Comparison of ENCODE assay signal across 1 cellular context in genomic region chr18:48813833-48814489, GRCh38.
TF ChIP-seq lines count a peak whose summit lies in the region.

No MANE protein-coding gene starts in this region.

TF ChIP-seq in GM12878, 131 proteins besides CTCF, POLR2A, EP300 and RAD21 (continued from another document):
- TF ChIP-seq, protein P1, sequence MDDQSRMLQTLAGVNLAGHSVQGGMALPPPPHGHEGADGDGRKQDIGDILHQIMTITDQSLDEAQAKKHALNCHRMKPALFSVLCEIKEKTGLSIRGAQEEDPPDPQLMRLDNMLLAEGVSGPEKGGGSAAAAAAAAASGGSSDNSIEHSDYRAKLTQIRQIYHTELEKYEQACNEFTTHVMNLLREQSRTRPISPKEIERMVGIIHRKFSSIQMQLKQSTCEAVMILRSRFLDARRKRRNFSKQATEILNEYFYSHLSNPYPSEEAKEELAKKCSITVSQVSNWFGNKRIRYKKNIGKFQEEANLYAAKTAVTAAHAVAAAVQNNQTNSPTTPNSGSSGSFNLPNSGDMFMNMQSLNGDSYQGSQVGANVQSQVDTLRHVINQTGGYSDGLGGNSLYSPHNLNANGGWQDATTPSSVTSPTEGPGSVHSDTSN (IDR thresholded peaks at IDR 0.05; ENCODE audit: insufficient replicate concordance, low read depth, low read length): no peak
- no peak for TF ChIP-seq HCFC1 (IDR thresholded peaks at IDR 0.05; ENCODE audit: low read length)
- TF ChIP-seq TAF1 (IDR thresholded peaks at IDR 0.05; ENCODE audit: borderline replicate concordance, low read depth, low read length): no peak
- TF ChIP-seq DPF2 (IDR thresholded peaks at IDR 0.05): no peak
- TF ChIP-seq SUZ12 (IDR thresholded peaks at IDR 0.05; ENCODE audit: unreplicated experiment): no peak
- TF ChIP-seq BCL11A (IDR thresholded peaks at IDR 0.05; ENCODE audit: low read depth, low read length): no peak
- TF ChIP-seq SP1 (IDR thresholded peaks at IDR 0.05; ENCODE audit: low read depth, low read length): no peak
- TF ChIP-seq HDAC2 (IDR thresholded peaks at IDR 0.05): no peak
- TF ChIP-seq CHD2 (IDR thresholded peaks at IDR 0.05; ENCODE audit: borderline replicate concordance, low read depth, low read length): no peak
- no peak for TF ChIP-seq SMAD1 (IDR thresholded peaks at IDR 0.05; ENCODE audit: low read depth, partially characterized antibody)
- TF ChIP-seq CREM (IDR thresholded peaks at IDR 0.05; ENCODE audit: low read depth): no peak
- TF ChIP-seq EZH2 (IDR thresholded peaks at IDR 0.05; ENCODE audit: borderline replicate concordance, control insufficient read depth, low read depth, low read length): no peak
- TF ChIP-seq MTA2 (IDR thresholded peaks at IDR 0.05; ENCODE audit: low read depth): peak; percentile 10; the same call in 1 of the 2 replicates
- TF ChIP-seq RELB (IDR thresholded peaks at IDR 0.05; ENCODE audit: low read depth): no peak; the same call in 1 of the 2 replicates
- TF ChIP-seq RBBP5 (conservative IDR thresholded peaks at IDR 0.05): no peak
- no peak for TF ChIP-seq RELA (IDR thresholded peaks at IDR 0.05; ENCODE audit: borderline replicate concordance, partially characterized antibody)
- TF ChIP-seq ZNF274 (IDR thresholded peaks at IDR 0.05; ENCODE audit: insufficient read depth, insufficient read length): no peak
